Comparison of ENCODE assay signal across 22 cellular contexts in genomic region chr3:15923640-15924405, GRCh38.
DNase-seq lines count a peak whose midpoint lies in the region; ATAC-seq and TF ChIP-seq lines count a peak whose summit lies in the region.
"Had no signal": no experiment of that assay in that cellular context is flagged by ENCODE, and none has a peak within 500 bp of the region (broad histone marks: within the 10 kb centered on the region; RNA-seq: fewer than 3 reads in every experiment).

No MANE protein-coding gene starts in this region.

- no peaks in the 10 kb centered on the region for H3K4me1 ChIP-seq in breast epithelium
- H3K4me1 ChIP-seq: BLaER1 treated with 17β-estradiol and CSF1 and Interleukin-3, amounts not matched to agents 10 nM and 100 nM; psoas muscle had no signal

- TF ChIP-seq CTCF in MCF 10A (IDR thresholded peaks at IDR 0.05; ENCODE audit: unreplicated experiment) (no peak), breast epithelium (IDR thresholded peaks at IDR 0.05) (no peak)

- H3K27ac Mint-ChIP-seq in MCF 10A (ENCODE audit: low read depth, unreplicated experiment): no peak overlapping the region
- no peak overlapping the region for H3K27ac Mint-ChIP-seq in activated T-helper 17 cell treated with anti-CD3 and anti-CD28 coated beads, Interleukin-2, amount 50 U/mL, for 72 hours
- H3K27ac Mint-ChIP-seq in memory B cell: no peak overlapping the region
- H3K27ac Mint-ChIP-seq: stimulated activated naive B cell treated with anti-CD40 and anti-IgM and Interleukin-4, amounts not matched to agents 10 μg/mL and 1 μg/mL and 100 μg/mL, for 72 hours had no signal

- intact Hi-C loops in MCF 10A (cut with micrococcal nuclease): no loop called here
- intact Hi-C loops in breast epithelium (cut with DNase I; ENCODE audit: low total_unique reads): no loop called here

- H3K27me3 ChIP-seq in breast epithelium: no peaks in the 10 kb centered on the region
- H3K27me3 ChIP-seq: BLaER1 treated with 17β-estradiol and CSF1 and Interleukin-3, amounts not matched to agents 10 nM and 100 nM had no signal

- peak; percentile 64 for ATAC-seq in activated T-helper 17 cell treated with anti-CD3 and anti-CD28 coated beads, Interleukin-2, amount 50 U/mL, for 72 hours (replicated peaks)
- ATAC-seq in memory B cell (ENCODE audit: low read depth): peak; percentile 56
- no peak for ATAC-seq in GM18502 (IDR thresholded peaks at IDR 0.05; ENCODE audit: poor library complexity, unreplicated experiment)
- ATAC-seq: psoas muscle; SK-N-SH treated with all-trans-retinoic acid at 6 μM for 48 hours; stimulated activated naive B cell treated with anti-CD40 and anti-IgM and Interleukin-4, amounts not matched to agents 10 μg/mL and 1 μg/mL and 100 μg/mL, for 72 hours had no signal

- no peaks in the 10 kb centered on the region for H3K9me3 ChIP-seq in breast epithelium
- H3K9me3 ChIP-seq: BLaER1 treated with 17β-estradiol and CSF1 and Interleukin-3, amounts not matched to agents 10 nM and 100 nM; psoas muscle had no signal

- no peak overlapping the region for H3K4me3 ChIP-seq in breast epithelium
- H3K4me3 ChIP-seq: BLaER1 treated with 17β-estradiol and CSF1 and Interleukin-3, amounts not matched to agents 10 nM and 100 nM; psoas muscle had no signal

- DNase-seq in MCF 10A (ENCODE audit: unreplicated experiment): peak; percentile 3
- no peak for DNase-seq in breast epithelium (ENCODE audit: low spot score in 2 of 2)
- DNase-seq in M059J (ENCODE audit: low read depth): peak; percentile 10
- no peak for DNase-seq in memory B cell (ENCODE audit: low spot score in 2 of 2)
- DNase-seq in dermis blood vessel endothelial cell: no peak
- no peak for DNase-seq in activated naive CD4-positive, alpha-beta T cell treated with Interleukin-2 at 50 U/mL for 16 hours
- DNase-seq: ACHN; activated CD4-positive, CD25-positive, alpha-beta regulatory T cell treated with anti-CD3 and anti-CD28 coated beads, Interleukin-2, amount 50 U/mL, for 72 hours; activated effector memory CD4-positive, alpha-beta T cell treated with anti-CD3 and anti-CD28 coated beads, Interleukin-2, amount 50 U/mL, for 16 hours; GDM1; H7; hypothalamus; NCI-H146; NK-92 treated with Interleukin-12 subunit alpha and Interleukin-12 subunit beta, amount 100 ng/mL, for 24 hours; psoas muscle; RPMI8226; stimulated activated CD4-positive, alpha-beta T cell treated with anti-CD3 and anti-CD28 coated beads, Interleukin-1b, Interleukin-23, amount 100 ng/mL, for 48 hours; stimulated activated naive B cell treated with anti-CD40 and anti-IgM and Interleukin-4, amounts not matched to agents 10 μg/mL and 1 μg/mL and 100 μg/mL, for 72 hours had no signal

- H3K36me3 Mint-ChIP-seq in MCF 10A (ENCODE audit: insufficient read depth, unreplicated experiment) (peaks cover 5% of the 10 kb centered on the region), memory B cell (no peaks in the 10 kb centered on the region)
- no peaks in the 10 kb centered on the region for H3K36me3 Mint-ChIP-seq in activated T-helper 17 cell treated with anti-CD3 and anti-CD28 coated beads, Interleukin-2, amount 50 U/mL, for 72 hours (ENCODE audit: low read depth)
- H3K36me3 Mint-ChIP-seq: stimulated activated naive B cell treated with anti-CD40 and anti-IgM and Interleukin-4, amounts not matched to agents 10 μg/mL and 1 μg/mL and 100 μg/mL, for 72 hours had no signal

- H3K4me3 Mint-ChIP-seq in MCF 10A (ENCODE audit: unreplicated experiment) (no peak overlapping the region), memory B cell (no peak overlapping the region)
- H3K4me3 Mint-ChIP-seq in activated T-helper 17 cell treated with anti-CD3 and anti-CD28 coated beads, Interleukin-2, amount 50 U/mL, for 72 hours: no peak overlapping the region
- H3K4me3 Mint-ChIP-seq: stimulated activated naive B cell treated with anti-CD40 and anti-IgM and Interleukin-4, amounts not matched to agents 10 μg/mL and 1 μg/mL and 100 μg/mL, for 72 hours had no signal

- no peaks in the 10 kb centered on the region for H3K36me3 ChIP-seq in breast epithelium
- H3K36me3 ChIP-seq: BLaER1 treated with 17β-estradiol and CSF1 and Interleukin-3, amounts not matched to agents 10 nM and 100 nM had no signal

- H3K4me1 Mint-ChIP-seq in MCF 10A (ENCODE audit: insufficient read depth, unreplicated experiment) (no peaks in the 10 kb centered on the region), memory B cell (no peaks in the 10 kb centered on the region)
- H3K4me1 Mint-ChIP-seq in activated T-helper 17 cell treated with anti-CD3 and anti-CD28 coated beads, Interleukin-2, amount 50 U/mL, for 72 hours: no peaks in the 10 kb centered on the region
- H3K4me1 Mint-ChIP-seq: stimulated activated naive B cell treated with anti-CD40 and anti-IgM and Interleukin-4, amounts not matched to agents 10 μg/mL and 1 μg/mL and 100 μg/mL, for 72 hours had no signal

- H3K27me3 Mint-ChIP-seq in MCF 10A (ENCODE audit: insufficient read depth, unreplicated experiment): no peaks in the 10 kb centered on the region
- H3K27me3 Mint-ChIP-seq in activated T-helper 17 cell treated with anti-CD3 and anti-CD28 coated beads, Interleukin-2, amount 50 U/mL, for 72 hours: no peaks in the 10 kb centered on the region
- no peaks in the 10 kb centered on the region for H3K27me3 Mint-ChIP-seq in memory B cell
- H3K27me3 Mint-ChIP-seq: stimulated activated naive B cell treated with anti-CD40 and anti-IgM and Interleukin-4, amounts not matched to agents 10 μg/mL and 1 μg/mL and 100 μg/mL, for 72 hours had no signal

- POLR2A ChIA-PET in MCF 10A (lab: Yijun Ruan, JAX): interaction anchor here (1.1 kb wide), 1 partner anchor 98 kb away, joined by 3 read pairs; no protein-coding TSS in a partner anchor

- TF ChIP-seq POLR2A in breast epithelium (IDR thresholded peaks at IDR 0.05): no peak

- CTCF ChIA-PET in MCF 10A (lab: Yijun Ruan, JAX): interaction anchor here (0.9 to 1.2 kb wide), 2 partner anchors 9 to 12 kb away, joined by 3 read pairs; no protein-coding TSS in a partner anchor

- H3K9me3 Mint-ChIP-seq in MCF 10A (ENCODE audit: unreplicated experiment) (no peaks in the 10 kb centered on the region), memory B cell (no peaks in the 10 kb centered on the region)
- no peaks in the 10 kb centered on the region for H3K9me3 Mint-ChIP-seq in activated T-helper 17 cell treated with anti-CD3 and anti-CD28 coated beads, Interleukin-2, amount 50 U/mL, for 72 hours
- H3K9me3 Mint-ChIP-seq: stimulated activated naive B cell treated with anti-CD40 and anti-IgM and Interleukin-4, amounts not matched to agents 10 μg/mL and 1 μg/mL and 100 μg/mL, for 72 hours had no signal

- no TSS peak for BruUV-seq in MCF 10A (replicated peaks; lab: Mats Ljungman, UMichigan)

- no peak overlapping the region for H3K27ac ChIP-seq in breast epithelium
- H3K27ac ChIP-seq: BLaER1 treated with 17β-estradiol and CSF1 and Interleukin-3, amounts not matched to agents 10 nM and 100 nM; psoas muscle had no signal

Comparison
In these comparisons a context has a peak if more than half of its experiments do, and no peak if none do; other contexts are left out.
1. DNase-seq: peak in MCF 10A (single experiment) and M059J (single experiment); none in breast epithelium (0 of 2), memory B cell (0 of 2), dermis blood vessel endothelial cell (single experiment) and activated naive CD4-positive, alpha-beta T cell treated with Interleukin-2 at 50 U/mL for 16 hours (single experiment).